Comparison of ENCODE assay signal across 2 cellular contexts in the genomic region with DNA sequence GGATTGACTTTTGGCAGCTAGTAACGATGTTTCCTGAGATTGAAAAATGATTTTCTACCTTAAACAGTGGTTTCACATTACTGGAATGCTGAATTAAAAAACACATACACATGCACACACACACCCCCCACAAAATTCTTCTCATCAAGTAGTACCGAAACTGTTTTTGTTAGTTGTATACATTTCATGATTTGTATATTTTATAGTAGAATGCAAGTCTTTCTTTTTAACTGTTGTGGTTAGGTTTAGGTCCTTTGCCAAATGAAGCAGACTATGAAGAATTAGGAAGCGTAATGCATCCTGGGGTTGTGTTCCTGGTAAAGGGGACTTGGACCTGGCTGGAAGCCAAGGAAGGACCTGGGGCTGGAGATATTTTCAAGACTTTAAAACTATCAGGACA.
A peak's percentile ranks its signal among the peaks of the same experiment; 100 is the strongest.
TF ChIP-seq lines count a peak whose summit lies in the region.

No MANE protein-coding gene starts in this region.

TF ChIP-seq in IMR-90, 13 proteins besides CTCF, POLR2A, EP300 and RAD21:
- TF ChIP-seq MXI1 (IDR thresholded peaks at IDR 0.05; ENCODE audit: borderline replicate concordance, low read depth, low read length): no peak
- no peak for TF ChIP-seq RFX5 (IDR thresholded peaks at IDR 0.05; ENCODE audit: low read depth, low read length)
- no peak for TF ChIP-seq FOS (IDR thresholded peaks at IDR 0.05; ENCODE audit: low read depth, low read length)
- no peak for TF ChIP-seq CHD1 (IDR thresholded peaks at IDR 0.05; ENCODE audit: low read depth, low read length)
- TF ChIP-seq, protein P1, sequence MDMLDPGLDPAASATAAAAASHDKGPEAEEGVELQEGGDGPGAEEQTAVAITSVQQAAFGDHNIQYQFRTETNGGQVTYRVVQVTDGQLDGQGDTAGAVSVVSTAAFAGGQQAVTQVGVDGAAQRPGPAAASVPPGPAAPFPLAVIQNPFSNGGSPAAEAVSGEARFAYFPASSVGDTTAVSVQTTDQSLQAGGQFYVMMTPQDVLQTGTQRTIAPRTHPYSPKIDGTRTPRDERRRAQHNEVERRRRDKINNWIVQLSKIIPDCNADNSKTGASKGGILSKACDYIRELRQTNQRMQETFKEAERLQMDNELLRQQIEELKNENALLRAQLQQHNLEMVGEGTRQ (IDR thresholded peaks at IDR 0.05; ENCODE audit: low read depth, low read length): no peak
- no peak for TF ChIP-seq SMC3 (IDR thresholded peaks at IDR 0.05; ENCODE audit: low read depth, low read length)
- no peak for TF ChIP-seq RCOR1 (IDR thresholded peaks at IDR 0.05; ENCODE audit: insufficient replicate concordance, low read length)
- no peak for TF ChIP-seq BHLHE40 (IDR thresholded peaks at IDR 0.05; ENCODE audit: low read depth, low read length)
- TF ChIP-seq NFE2L2 (IDR thresholded peaks at IDR 0.05; ENCODE audit: low read depth, low read length): no peak
- no peak for TF ChIP-seq MAFK (IDR thresholded peaks at IDR 0.05; ENCODE audit: low read depth, low read length)
- TF ChIP-seq, protein P2, sequence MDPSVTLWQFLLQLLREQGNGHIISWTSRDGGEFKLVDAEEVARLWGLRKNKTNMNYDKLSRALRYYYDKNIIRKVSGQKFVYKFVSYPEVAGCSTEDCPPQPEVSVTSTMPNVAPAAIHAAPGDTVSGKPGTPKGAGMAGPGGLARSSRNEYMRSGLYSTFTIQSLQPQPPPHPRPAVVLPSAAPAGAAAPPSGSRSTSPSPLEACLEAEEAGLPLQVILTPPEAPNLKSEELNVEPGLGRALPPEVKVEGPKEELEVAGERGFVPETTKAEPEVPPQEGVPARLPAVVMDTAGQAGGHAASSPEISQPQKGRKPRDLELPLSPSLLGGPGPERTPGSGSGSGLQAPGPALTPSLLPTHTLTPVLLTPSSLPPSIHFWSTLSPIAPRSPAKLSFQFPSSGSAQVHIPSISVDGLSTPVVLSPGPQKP (IDR thresholded peaks at IDR 0.05; ENCODE audit: borderline replicate concordance, low read depth, low read length): no peak
- no peak for TF ChIP-seq CEBPB (IDR thresholded peaks at IDR 0.05; ENCODE audit: low read depth, low read length)
- TF ChIP-seq MAZ (IDR thresholded peaks at IDR 0.05; ENCODE audit: borderline replicate concordance, low read depth, low read length): no peak
TF ChIP-seq in IMR-90: peak in this region for 0.

TF ChIP-seq in K562, 482 proteins besides CTCF, POLR2A, EP300 and RAD21:
- TF ChIP-seq NFIC (IDR thresholded peaks at IDR 0.05) (peak; percentile 21; the same call in 1 of the 2 replicates), ZNF212 (CRISPR knock-in tag; IDR thresholded peaks at IDR 0.05) (no peak)
